ENCODE assay signal across 15 cellular contexts in genomic region chr1:18176619-18177018, GRCh38.
DNase-seq lines count a peak whose midpoint lies in the region; TF ChIP-seq lines count a peak whose summit lies in the region.
"Had no signal": no experiment of that assay in that cellular context is flagged by ENCODE, and none has a peak within 500 bp of the region (broad histone marks: within the 10 kb centered on the region; RNA-seq: fewer than 3 reads in every experiment).

No MANE protein-coding gene starts in this region.

- H3K4me1 Mint-ChIP-seq in endodermal cell: peaks cover 40% of the 10 kb centered on the region
- H3K4me1 Mint-ChIP-seq in MCF 10A (ENCODE audit: insufficient read depth, unreplicated experiment): no peaks in the 10 kb centered on the region

- no peaks in the 10 kb centered on the region for H3K9me3 ChIP-seq in endodermal cell (ENCODE audit: control insufficient read depth, low read length)

- H3K4me1 ChIP-seq in endodermal cell (ENCODE audit: control insufficient read depth, insufficient read depth, low read length): peaks cover 21% of the 10 kb centered on the region

- TF ChIP-seq CTCF in endodermal cell (conservative IDR thresholded peaks at IDR 0.05) (no peak), MCF 10A (IDR thresholded peaks at IDR 0.05; ENCODE audit: unreplicated experiment) (no peak)

- no peaks in the 10 kb centered on the region for H3K36me3 Mint-ChIP-seq in endodermal cell (ENCODE audit: low read depth)
- H3K36me3 Mint-ChIP-seq in MCF 10A (ENCODE audit: insufficient read depth, unreplicated experiment): no peaks in the 10 kb centered on the region
- H3K36me3 Mint-ChIP-seq: CD4-positive, alpha-beta memory T cell had no signal

- CTCF ChIA-PET in MCF 10A (lab: Yijun Ruan, JAX): interaction anchor here (0.6 kb wide), 1 partner anchor 699 kb away, joined by 5 read pairs; no protein-coding TSS in a partner anchor

- H3K9ac ChIP-seq in endodermal cell (ENCODE audit: extremely low read depth, low read length, poor library complexity, severe bottlenecking): no peak overlapping the region
- H3K9ac ChIP-seq: GM23248 had no signal

- H3K27ac Mint-ChIP-seq in endodermal cell (no peak overlapping the region), MCF 10A (ENCODE audit: low read depth, unreplicated experiment) (no peak overlapping the region)
- H3K27ac Mint-ChIP-seq: CD4-positive, alpha-beta memory T cell had no signal

- POLR2A ChIA-PET in MCF 10A (lab: Yijun Ruan, JAX): no interaction called here

- peaks cover 39% of the 10 kb centered on the region for H3K27me3 ChIP-seq in endodermal cell (ENCODE audit: control insufficient read depth, insufficient read depth, low read length, poor library complexity, severe bottlenecking)

- no peak overlapping the region for H3K4me3 Mint-ChIP-seq in endodermal cell
- H3K4me3 Mint-ChIP-seq in MCF 10A (ENCODE audit: unreplicated experiment): no peak overlapping the region
- H3K4me3 Mint-ChIP-seq: CD4-positive, alpha-beta memory T cell had no signal

- 53% methylated on average over 3 of the region's 4 CpGs; no CpG with 5 or more reads in 1 of the 2 experiments for WGBS in endodermal cell (ENCODE audit: insufficient coverage in 1 of 2, insufficient read length in 1 of 2), 2 experiments

- H3K36me3 ChIP-seq in endodermal cell (ENCODE audit: control insufficient read depth, insufficient read depth, low read length): no peaks in the 10 kb centered on the region

- H3K27ac ChIP-seq in endodermal cell (ENCODE audit: low read depth, low read length): no peak overlapping the region
- H3K27ac ChIP-seq: 22Rv1, GM23248 had no signal

- H3K27me3 Mint-ChIP-seq in endodermal cell (ENCODE audit: insufficient read depth) (peaks cover 76% of the 10 kb centered on the region), MCF 10A (ENCODE audit: insufficient read depth, unreplicated experiment) (peaks cover 30% of the 10 kb centered on the region)

- no peak overlapping the region for H3K4me3 ChIP-seq in endodermal cell (ENCODE audit: low read length)
- H3K4me3 ChIP-seq: GM23248 had no signal

- intact Hi-C loops in cardiac septum (cut with DNase I) (no loop called here), MCF 10A (cut with micrococcal nuclease) (no loop called here)

- no peaks in the 10 kb centered on the region for H3K9me3 Mint-ChIP-seq in endodermal cell
- no peaks in the 10 kb centered on the region for H3K9me3 Mint-ChIP-seq in MCF 10A (ENCODE audit: unreplicated experiment)
- H3K9me3 Mint-ChIP-seq: CD4-positive, alpha-beta memory T cell had no signal

- BruUV-seq in MCF 10A (replicated peaks; lab: Mats Ljungman, UMichigan): no TSS peak

- DNase-seq in NCI-H2171 treated with DMSO at 0.1 percent for 48 hours (lab: John Stamatoyannopoulos, UW) (peak; percentile 5), NCI-H2171 (lab: John Stamatoyannopoulos, UW) (no peak), NCI-H82 (lab: John Stamatoyannopoulos, UW) (peak; percentile 96), endodermal cell (peak; percentile 59), AG08396 (ENCODE audit: low spot score) (no peak), cardiac septum (ENCODE audit: low spot score) (no peak), MCF 10A (ENCODE audit: unreplicated experiment) (no peak)
- DNase-seq in stimulated activated CD4-positive, alpha-beta T cell treated with anti-CD3 and anti-CD28 coated beads, Interleukin-15, amount 100 ng/mL, for 24 hours: no peak
- DNase-seq: CD4-positive, alpha-beta memory T cell; COR-L47; EL; GM23248; IMR-90; KBM-7 had no signal

Comparison
In these comparisons a context has a peak if more than half of its experiments do, and no peak if none do; other contexts are left out.
1. DNase-seq: peak in NCI-H2171 treated with DMSO at 0.1 percent for 48 hours (single experiment), NCI-H82 (single experiment) and endodermal cell (single experiment); none in NCI-H2171 (single experiment), stimulated activated CD4-positive, alpha-beta T cell treated with anti-CD3 and anti-CD28 coated beads, Interleukin-15, amount 100 ng/mL, for 24 hours (single experiment), AG08396 (single experiment), cardiac septum (single experiment) and MCF 10A (single experiment).